ENCODE assay signal across 10 cellular contexts in genomic region chr2:97774425-97774824, GRCh38.
DNase-seq lines count a peak whose midpoint lies in the region; TF ChIP-seq lines count a peak whose summit lies in the region.
"Had no signal": no experiment of that assay in that cellular context is flagged by ENCODE, and none has a peak within 500 bp of the region (broad histone marks: within the 10 kb centered on the region; RNA-seq: fewer than 3 reads in every experiment).

No MANE protein-coding gene starts in this region.

- peaks cover 30% of the 10 kb centered on the region for H3K36me3 Mint-ChIP-seq in endothelial cell (ENCODE audit: low read depth, unreplicated experiment)
- H3K36me3 Mint-ChIP-seq in progenitor cell of endocrine pancreas (ENCODE audit: insufficient read depth) = peaks cover 32% of the 10 kb centered on the region

- peak; percentile 46 for TF ChIP-seq CTCF in endothelial cell (IDR thresholded peaks at IDR 0.05; ENCODE audit: unreplicated experiment)
- peak; percentile 63 for TF ChIP-seq CTCF in progenitor cell of endocrine pancreas (IDR thresholded peaks at IDR 0.05; ENCODE audit: unreplicated experiment)

- peaks cover 3% of the 10 kb centered on the region for H3K27me3 Mint-ChIP-seq in endothelial cell (ENCODE audit: unreplicated experiment)
- no peaks in the 10 kb centered on the region for H3K27me3 Mint-ChIP-seq in progenitor cell of endocrine pancreas

- peak overlapping the region; percentile 8 for H3K27ac Mint-ChIP-seq in endothelial cell (ENCODE audit: unreplicated experiment)
- H3K27ac Mint-ChIP-seq in progenitor cell of endocrine pancreas = peak overlapping the region; percentile 6

- H3K9me3 Mint-ChIP-seq in endothelial cell (ENCODE audit: unreplicated experiment) (no peaks in the 10 kb centered on the region), progenitor cell of endocrine pancreas (ENCODE audit: low read depth) (no peaks in the 10 kb centered on the region)

- DNase-seq in NCI-H82 (lab: John Stamatoyannopoulos, UW) (peak; percentile 15), NCI-H82 treated with DMSO at 0.1 percent for 48 hours (lab: John Stamatoyannopoulos, UW; ENCODE audit: unreplicated experiment) (no peak), NCI-H226 (peak; percentile 5), endothelial cell (ENCODE audit: low spot score) (peak; percentile 68), progenitor cell of endocrine pancreas (ENCODE audit: low spot score, unreplicated experiment) (peak; percentile 23), cerebellum (ENCODE audit: low spot score) (no peak), ecto neural progenitor cell (ENCODE audit: low spot score) (no peak)
- no peak for DNase-seq in stimulated activated CD4-positive, alpha-beta T cell treated with anti-CD3 and anti-CD28 coated beads, Interleukin-4, amount 100 ng/mL, for 1 hour
- DNase-seq: activated effector memory CD4-positive, alpha-beta T cell treated with Interleukin-2 at 50 U/mL for 16 hours; head of caudate nucleus had no signal

- H3K4me3 Mint-ChIP-seq in endothelial cell (ENCODE audit: unreplicated experiment) (no peak overlapping the region), progenitor cell of endocrine pancreas (ENCODE audit: low read depth) (no peak overlapping the region)

- peaks cover 7% of the 10 kb centered on the region for H3K4me1 Mint-ChIP-seq in endothelial cell (ENCODE audit: unreplicated experiment)
- H3K4me1 Mint-ChIP-seq in progenitor cell of endocrine pancreas (ENCODE audit: low read depth) = peaks cover 13% of the 10 kb centered on the region

Comparison
In these comparisons a context has a peak if more than half of its experiments do, and no peak if none do; other contexts are left out.
1. DNase-seq: peak in NCI-H82 (single experiment), NCI-H226 (single experiment), endothelial cell (single experiment) and progenitor cell of endocrine pancreas (single experiment); none in NCI-H82 treated with DMSO at 0.1 percent for 48 hours (single experiment), cerebellum (single experiment), stimulated activated CD4-positive, alpha-beta T cell treated with anti-CD3 and anti-CD28 coated beads, Interleukin-4, amount 100 ng/mL, for 1 hour (single experiment) and ecto neural progenitor cell (single experiment).